ENCODE assay signal across 24 cellular contexts in genomic region chr12:3047961-3048360, GRCh38. TPM values are rescaled to one million over a fixed set of nuclear protein-coding genes. Genes with fewer than 3 reads are reported as not detected.
DNase-seq lines count a peak whose midpoint lies in the region; ATAC-seq, FAIRE-seq and TF ChIP-seq lines count a peak whose summit lies in the region.
"Had no signal": no experiment of that assay in that cellular context is flagged by ENCODE, and none has a peak within 500 bp of the region (broad histone marks: within the 10 kb centered on the region; RNA-seq: fewer than 3 reads in every experiment).

No MANE protein-coding gene starts in this region.

- 38% methylated on average over 8 of the region's 8 CpGs for WGBS in A549 (ENCODE audit: missing lambda C conversion rate)
- WGBS in H1 (ENCODE audit: extremely low coverage in 1 of 2, insufficient coverage in 1 of 2, insufficient read length in 1 of 2, insufficient replicate concordance in 2 of 2, low coverage in 1 of 2, low lambda C conversion rate in 2 of 2, missing lambda C conversion rate in 1 of 2), 2 experiments: 65% methylated on average over 8 of the region's 8 CpGs; no CpG with 5 or more reads in 1 of the 2 experiments
- WGBS in mesenchymal stem cell: 58% methylated on average over 8 of the region's 8 CpGs
- WGBS in ovary, 3 donors: 61 to 67% (median 66%) methylated on average over 8 of the region's 8 CpGs

- H3K4me3 Mint-ChIP-seq in activated CD4-positive, alpha-beta T cell treated with anti-CD3 and anti-CD28 coated beads, Interleukin-2, amount 10 ng/mL, durations not matched to agents 7 days and 5 days: no peak overlapping the region
- H3K4me3 Mint-ChIP-seq: CD8-positive, alpha-beta T cell; dendritic cell treated with granulocyte-macrophage colony-stimulating factor and Interleukin-4, amounts not matched to agents 40 ng/mL and 50 ng/mL, for 4 days; T-helper 17 cell had no signal

- FAIRE-seq in A549 (lab: Jason Lieb, UNC) (no peak), H1 (lab: Jason Lieb, UNC) (no peak)

- H3K9me3 ChIP-seq in A549: no peaks in the 10 kb centered on the region
- no peaks in the 10 kb centered on the region for H3K9me3 ChIP-seq in H1 (ENCODE audit: insufficient read depth in 2 of 2, low read depth in 1 of 2, low read length in 1 of 2)
- no peaks in the 10 kb centered on the region for H3K9me3 ChIP-seq in mesenchymal stem cell (ENCODE audit: control insufficient read depth, low read length)
- H3K9me3 ChIP-seq in ovary: no peaks in the 10 kb centered on the region
- H3K9me3 ChIP-seq: HAP-1, tibial artery had no signal

- H3K18ac ChIP-seq in H1 (ENCODE audit: extremely low read depth, low read length): no peak overlapping the region
- peak overlapping the region in 1 of 2 experiments; percentile 53 for H3K18ac ChIP-seq in mesenchymal stem cell (ENCODE audit: low read depth in 1 of 2, low read length in 2 of 2)

- H4K5ac ChIP-seq in H1 (ENCODE audit: insufficient read length, low read depth, low read length): no peak overlapping the region

- H3K4me1 Mint-ChIP-seq in activated CD4-positive, alpha-beta T cell treated with anti-CD3 and anti-CD28 coated beads, Interleukin-2, amount 10 ng/mL, durations not matched to agents 7 days and 5 days: no peaks in the 10 kb centered on the region

- POLR2A ChIA-PET in A549 (lab: Yijun Ruan, JAX): no interaction called here
- POLR2A ChIA-PET in H1 (lab: Charles Lee; ENCODE audit: partially characterized antibody): interaction anchor here (0.6 kb wide), 1 partner anchor 25 kb away, joined by 3 read pairs; no protein-coding TSS in a partner anchor
- POLR2A ChIA-PET in activated CD4-positive, alpha-beta T cell treated with anti-CD3 and anti-CD28 coated beads, Interleukin-2, amount 10 ng/mL, durations not matched to agents 7 days and 5 days (lab: Charles Lee): no interaction called here

- H3K79me2 ChIP-seq in H1 (ENCODE audit: control insufficient read depth in 1 of 2, insufficient read depth in 2 of 2, low read length in 2 of 2): no peaks in the 10 kb centered on the region

- no peak overlapping the region for H3K9ac ChIP-seq in H1 (replicated peaks in 1 of 4; ENCODE audit: extremely low read depth in 1 of 4, low read depth in 3 of 4, low read length in 3 of 4)
- H3K9ac ChIP-seq in mesenchymal stem cell (ENCODE audit: low read length): no peak overlapping the region

- DNase-seq in A549 (ENCODE audit: low read depth in 1 of 2, low spot score in 1 of 2) (no peak), NCI-H2029 (lab: John Stamatoyannopoulos, UW) (peak; percentile 12), H1 (ENCODE audit: low read depth in 1 of 2, low spot score in 2 of 2) (no peak), mesenchymal stem cell (no peak), ovary (no peak), SIG-M5 treated with dmso at 0.1 percent for 504 hours (lab: John Stamatoyannopoulos, UW; ENCODE audit: unreplicated experiment) (no peak)
- DNase-seq in activated CD4-positive, alpha-beta T cell treated with anti-CD3 and anti-CD28 coated beads, Interleukin-2, amount 10 ng/mL, durations not matched to agents 7 days and 5 days: no peak
- DNase-seq: activated CD4-positive, alpha-beta T cell treated with anti-CD3 and anti-CD28 coated beads, Interleukin-2, amount 50 U/mL, for 4 hours; activated naive CD4-positive, alpha-beta T cell; CD8-positive, alpha-beta T cell; foreskin fibroblast; hippocampal formation; Kasumi-1; NCI-H2081 treated with DMSO at 0.1 percent for 48 hours; NCI-H524 treated with DMSO at 0.1 percent for 48 hours; SIG-M5; stimulated activated naive CD4-positive, alpha-beta T cell treated with Interleukin-2 at 50 U/mL for 16 hours; T-helper 17 cell; tibial artery; WERI-Rb-1 had no signal

- H3K27me3 ChIP-seq in H1 (replicated peaks in 1 of 4; ENCODE audit: control insufficient read depth in 3 of 4, extremely low read depth in 1 of 4, insufficient read depth in 3 of 4, low read length in 3 of 4) (no peaks in the 10 kb centered on the region), mesenchymal stem cell (ENCODE audit: control insufficient read depth in 1 of 2, insufficient read depth in 1 of 2, low read length in 2 of 2) (peaks cover 0 to 20% of the 10 kb centered on the region in 2 experiments), ovary (no peaks in the 10 kb centered on the region)
- H3K27me3 ChIP-seq: tibial artery had no signal

- H3K23me2 ChIP-seq in H1 (ENCODE audit: low read depth, low read length): no peaks in the 10 kb centered on the region

- no peak for TF ChIP-seq EP300 in A549 (IDR thresholded peaks at IDR 0.05)
- TF ChIP-seq EP300 in H1 (IDR thresholded peaks at IDR 0.05; ENCODE audit: borderline replicate concordance in 1 of 2, low read depth in 2 of 2, low read length in 2 of 2): no peak
- TF ChIP-seq EP300 in ovary (IDR thresholded peaks at IDR 0.05): no peak

- no peaks in the 10 kb centered on the region for H3K36me3 Mint-ChIP-seq in activated CD4-positive, alpha-beta T cell treated with anti-CD3 and anti-CD28 coated beads, Interleukin-2, amount 10 ng/mL, durations not matched to agents 7 days and 5 days (ENCODE audit: low read depth)
- H3K36me3 Mint-ChIP-seq: CD8-positive, alpha-beta T cell had no signal

- H2BK5ac ChIP-seq in H1 (ENCODE audit: low read depth, low read length): peak overlapping the region; percentile 16; the same call in 1 of the 2 replicates
- no peak overlapping the region for H2BK5ac ChIP-seq in mesenchymal stem cell (ENCODE audit: low read depth, low read length, poor library complexity, severe bottlenecking)

- CTCF ChIA-PET in A549 (lab: Yijun Ruan, JAX): interaction anchor here (1.1 kb wide), 1 partner anchor 13 kb away, joined by 3 read pairs; no protein-coding TSS in a partner anchor
- CTCF ChIA-PET in H1 (lab: Charles Lee; ENCODE audit: partially characterized antibody): no interaction called here
- CTCF ChIA-PET in activated CD4-positive, alpha-beta T cell treated with anti-CD3 and anti-CD28 coated beads, Interleukin-2, amount 10 ng/mL, durations not matched to agents 7 days and 5 days (lab: Charles Lee): no interaction called here

- peak; percentile 28 to 34; a peak in 4 of 6 replicates for ATAC-seq in A549
- ATAC-seq in GM21367 (IDR thresholded peaks at IDR 0.05; ENCODE audit: unreplicated experiment): no peak
- ATAC-seq: CD8-positive, alpha-beta T cell; T-helper 17 cell had no signal

- H2AFZ ChIP-seq in H1 (ENCODE audit: low read length) (no peak overlapping the region), mesenchymal stem cell (ENCODE audit: low read depth, low read length) (no peak overlapping the region)

- no peak overlapping the region for H3K27ac Mint-ChIP-seq in activated CD4-positive, alpha-beta T cell treated with anti-CD3 and anti-CD28 coated beads, Interleukin-2, amount 10 ng/mL, durations not matched to agents 7 days and 5 days
- H3K27ac Mint-ChIP-seq: CD8-positive, alpha-beta T cell; dendritic cell treated with granulocyte-macrophage colony-stimulating factor and Interleukin-4, amounts not matched to agents 40 ng/mL and 50 ng/mL, for 4 days; T-helper 17 cell had no signal

- H2BK15ac ChIP-seq in H1 (ENCODE audit: low read length) (0 out of 2 replicates have a peak overlapping the region, but pooled peaks have one; percentile 0), mesenchymal stem cell (ENCODE audit: low read depth, poor library complexity, severe bottlenecking) (no peak overlapping the region)

- H3K56ac ChIP-seq in H1 (replicated peaks; ENCODE audit: insufficient read length, low read depth, low read length): no peak overlapping the region

- H3K4me2 ChIP-seq in A549 (no peak overlapping the region), H1 (ENCODE audit: insufficient read depth in 1 of 2, low read depth in 2 of 2, low read length in 2 of 2) (no peak overlapping the region), mesenchymal stem cell (ENCODE audit: low read length, poor library complexity, severe bottlenecking) (no peak overlapping the region)

- H3K4ac ChIP-seq in H1 (replicated peaks; ENCODE audit: insufficient read length, low read depth, low read length) (no peak overlapping the region), mesenchymal stem cell (ENCODE audit: low read depth in 1 of 2, low read length in 2 of 2) (no peak overlapping the region)

- H2BK20ac ChIP-seq in H1 (ENCODE audit: low read length): no peak overlapping the region

- no peaks in the 10 kb centered on the region for H3K9me3 Mint-ChIP-seq in activated CD4-positive, alpha-beta T cell treated with anti-CD3 and anti-CD28 coated beads, Interleukin-2, amount 10 ng/mL, durations not matched to agents 7 days and 5 days
- H3K9me3 Mint-ChIP-seq: CD8-positive, alpha-beta T cell; dendritic cell treated with granulocyte-macrophage colony-stimulating factor and Interleukin-4, amounts not matched to agents 40 ng/mL and 50 ng/mL, for 4 days had no signal

- H3K79me1 ChIP-seq in H1 (ENCODE audit: low read depth, low read length): no peaks in the 10 kb centered on the region
- no peaks in the 10 kb centered on the region for H3K79me1 ChIP-seq in mesenchymal stem cell (replicated peaks; ENCODE audit: low read length, poor library complexity, severe bottlenecking)

- TF ChIP-seq POLR2A in A549 (IDR thresholded peaks at IDR 0.05; ENCODE audit: low read length) (no peak), H1 (IDR thresholded peaks at IDR 0.05; ENCODE audit: control extremely low read depth in 1 of 2, low read depth in 2 of 2, low read length in 2 of 2) (no peak), ovary (IDR thresholded peaks at IDR 0.05) (no peak)

- H2AK5ac ChIP-seq in H1 (ENCODE audit: low read depth, low read length) (no peak overlapping the region), mesenchymal stem cell (ENCODE audit: low read length, severe bottlenecking) (peak overlapping the region; percentile 57)

- H4K8ac ChIP-seq in H1 (ENCODE audit: extremely low read depth, insufficient read depth, low read length): no peak overlapping the region
- no peak overlapping the region for H4K8ac ChIP-seq in mesenchymal stem cell (ENCODE audit: low read length)

- H3K23ac ChIP-seq in H1 (ENCODE audit: insufficient read length): no peak overlapping the region
- no peak overlapping the region for H3K23ac ChIP-seq in mesenchymal stem cell (ENCODE audit: low read length in 2 of 2)

- H3K36me3 ChIP-seq in H1 (ENCODE audit: control insufficient read depth in 2 of 4, insufficient read depth in 4 of 4, low read length in 3 of 4) (no peaks in the 10 kb centered on the region; a peak in 1 of 8 replicates), mesenchymal stem cell (ENCODE audit: control insufficient read depth in 1 of 2, insufficient read depth in 2 of 2, low read depth in 1 of 2, low read length in 2 of 2) (peaks cover 0 to 8% of the 10 kb centered on the region in 2 experiments), ovary (no peaks in the 10 kb centered on the region)
- H3K36me3 ChIP-seq: HAP-1, tibial artery, WERI-Rb-1 had no signal

- peaks cover 9% of the 10 kb centered on the region for H3K27me3 Mint-ChIP-seq in activated CD4-positive, alpha-beta T cell treated with anti-CD3 and anti-CD28 coated beads, Interleukin-2, amount 10 ng/mL, durations not matched to agents 7 days and 5 days

- intact Hi-C loops in ovary (cut with DNase I): no loop called here

- H4K91ac ChIP-seq in H1 (replicated peaks; ENCODE audit: insufficient read length, low read length) (no peak overlapping the region), mesenchymal stem cell (ENCODE audit: low read length) (no peak overlapping the region)

- H2BK12ac ChIP-seq in H1 (ENCODE audit: low read depth, low read length) (no peak overlapping the region), mesenchymal stem cell (ENCODE audit: low read length in 2 of 2) (no peak overlapping the region)

- TF ChIP-seq RAD21 in A549 (conservative IDR thresholded peaks at IDR 0.05 in 1 of 2, IDR thresholded peaks at IDR 0.05 in 1 of 2): no peak
- TF ChIP-seq RAD21 in H1 (IDR thresholded peaks at IDR 0.05 in 1 of 2, conservative IDR thresholded peaks at IDR 0.05 in 1 of 2; ENCODE audit: low read depth in 2 of 2, low read length in 2 of 2): no peak

- no peak for TF ChIP-seq CTCF in A549 (IDR thresholded peaks at IDR 0.05)
- no peak for TF ChIP-seq CTCF in H1 (IDR thresholded peaks at IDR 0.05; ENCODE audit: control extremely low read depth in 1 of 3, insufficient read depth in 1 of 3, low read depth in 1 of 3, low read length in 3 of 3)
- no peak for TF ChIP-seq CTCF in ovary (IDR thresholded peaks at IDR 0.05)

- H3K4me3 ChIP-seq in A549: no peak overlapping the region
- H3K4me3 ChIP-seq in H1 (ENCODE audit: extremely low read depth in 1 of 4, insufficient read depth in 2 of 4, low read depth in 3 of 4, low read length in 4 of 4): no peak overlapping the region
- no peak overlapping the region for H3K4me3 ChIP-seq in mesenchymal stem cell (ENCODE audit: insufficient read depth in 1 of 2, low read depth in 1 of 2, low read length in 2 of 2)
- no peak overlapping the region for H3K4me3 ChIP-seq in ovary
- H3K4me3 ChIP-seq: HAP-1, tibial artery had no signal

- H3K27ac ChIP-seq in A549 (no peak overlapping the region), H1 (ENCODE audit: low read depth, low read length) (no peak overlapping the region), mesenchymal stem cell (ENCODE audit: low read length, poor library complexity, severe bottlenecking) (no peak overlapping the region), ovary (no peak overlapping the region)
- H3K27ac ChIP-seq: epithelial cell of prostate, tibial artery, WERI-Rb-1 had no signal

- H2BK120ac ChIP-seq in H1 (replicated peaks; ENCODE audit: low read depth, low read length) (no peak overlapping the region), mesenchymal stem cell (ENCODE audit: low read depth, low read length) (no peak overlapping the region)

- H3K14ac ChIP-seq in H1 (ENCODE audit: insufficient read length) (no peak overlapping the region), mesenchymal stem cell (ENCODE audit: low read length in 2 of 2) (no peak overlapping the region)

- no peaks in the 10 kb centered on the region for H3K4me1 ChIP-seq in A549
- H3K4me1 ChIP-seq in H1 (replicated peaks in 1 of 4; ENCODE audit: control insufficient read depth in 3 of 4, insufficient read depth in 4 of 4, low read length in 3 of 4): peaks cover 0 to 5% (median 2%) of the 10 kb centered on the region in 4 experiments; a peak in 3 of 7 replicates
- H3K4me1 ChIP-seq in mesenchymal stem cell (ENCODE audit: control insufficient read depth, insufficient read depth, low read depth, low read length): peaks cover 22% of the 10 kb centered on the region
- no peaks in the 10 kb centered on the region for H3K4me1 ChIP-seq in ovary (ENCODE audit: insufficient read depth)
- H3K4me1 ChIP-seq: HAP-1, tibial artery had no signal

- no peaks in the 10 kb centered on the region for H4K20me1 ChIP-seq in H1 (replicated peaks in 1 of 2; ENCODE audit: control insufficient read depth in 1 of 2, insufficient read depth in 2 of 2, low read length in 2 of 2)

RNA-seq across cellular contexts. Expression of gene TSPAN9, which starts 29.2 kb away (rescaled TPM):
- polyA plus RNA-seq in A549 (2011; rRNA removed): 16.1 and 20.1 TPM in 2 replicates
- polyA plus RNA-seq in A549 (2012; cell fraction: cytosol; rRNA removed): 11.2 and 14.5 TPM in 2 replicates
- polyA plus RNA-seq in A549 (2012; cell fraction: nucleus; rRNA removed): 20.0 and 20.1 TPM in 2 replicates
- polyA plus RNA-seq in A549 (2017; fragmentation: RNase III; extraction: RNeasy Plus Mini Kit Qiagen cat#74134 plus additional on column Dnase treatment): 10.2 to 12.4 TPM (median 11.3 TPM) in 3 replicates
- polyA minus RNA-seq in A549 (2011; rRNA and poly(A)+ RNA removed): 12.9 and 16.7 TPM in 2 replicates
- total RNA-seq in H1 (2021; fragmentation: NEBNext Ultra II Directional; extraction: Animal tissue kit (Norgen Biotek cat#: 25700)): 26.1 and 29.1 TPM in 2 replicates
- 11.5 and 20.7 TPM in 2 replicates for polyA plus RNA-seq in H1 (2011; rRNA removed)
- 18.5 TPM for polyA plus RNA-seq in H1 (2011; cell fraction: cytosol; rRNA removed)
- polyA plus RNA-seq in H1 (2011; cell fraction: nucleus; rRNA removed): 28.8 TPM
- polyA plus RNA-seq in H1 (2012, experiment 1 of 2): 12.7 to 19.8 TPM (median 17.2 TPM) in 4 replicates
- 14.9 TPM for polyA plus RNA-seq in H1 (2012, experiment 2 of 2)
- polyA plus RNA-seq in H1 (2013, experiment 1 of 2): 20.1 TPM
- 22.9 TPM for polyA plus RNA-seq in H1 (2013, experiment 2 of 2)
- polyA minus RNA-seq in H1 (2011; rRNA and poly(A)+ RNA removed): 22.9 and 41.1 TPM in 2 replicates
- 7.2 TPM for polyA minus RNA-seq in H1 (2011; cell fraction: cytosol; rRNA and poly(A)+ RNA removed)
- 17.2 TPM for polyA minus RNA-seq in H1 (2011; cell fraction: nucleus; rRNA and poly(A)+ RNA removed)
- 22.0 TPM for polyA plus RNA-seq in mesenchymal stem cell (2013, experiment 1 of 2)
- polyA plus RNA-seq in mesenchymal stem cell (2013, experiment 2 of 2): 21.7 TPM
- total RNA-seq in ovary: 10 to 100 TPM; 24.9 to 72.3 (median 55.7) TPM
- 10 to 100 TPM; 44.3 to 60.5 TPM for polyA plus RNA-seq in ovary
- total RNA-seq in activated CD4-positive, alpha-beta T cell treated with anti-CD3 and anti-CD28 coated beads, Interleukin-2, amount 10 ng/mL, durations not matched to agents 7 days and 5 days: under 1 TPM in 1 of 2 experiments, not detected in 1; 0.15 TPM

Comparison
In these comparisons a context has a peak if more than half of its experiments do, and no peak if none do; other contexts are left out.
1. RNA of gene TSPAN9, which starts 29.2 kb away (total RNA-seq): 24.9 to 72.3 TPM in ovary and 26.1 to 29.1 TPM in H1; 0.15 TPM in activated CD4-positive, alpha-beta T cell treated with anti-CD3 and anti-CD28 coated beads, Interleukin-2, amount 10 ng/mL, durations not matched to agents 7 days and 5 days; every median in the first group is over 10 times any median in the second.